1 cellular context compared by ENCODE assay signal in the genomic region with DNA sequence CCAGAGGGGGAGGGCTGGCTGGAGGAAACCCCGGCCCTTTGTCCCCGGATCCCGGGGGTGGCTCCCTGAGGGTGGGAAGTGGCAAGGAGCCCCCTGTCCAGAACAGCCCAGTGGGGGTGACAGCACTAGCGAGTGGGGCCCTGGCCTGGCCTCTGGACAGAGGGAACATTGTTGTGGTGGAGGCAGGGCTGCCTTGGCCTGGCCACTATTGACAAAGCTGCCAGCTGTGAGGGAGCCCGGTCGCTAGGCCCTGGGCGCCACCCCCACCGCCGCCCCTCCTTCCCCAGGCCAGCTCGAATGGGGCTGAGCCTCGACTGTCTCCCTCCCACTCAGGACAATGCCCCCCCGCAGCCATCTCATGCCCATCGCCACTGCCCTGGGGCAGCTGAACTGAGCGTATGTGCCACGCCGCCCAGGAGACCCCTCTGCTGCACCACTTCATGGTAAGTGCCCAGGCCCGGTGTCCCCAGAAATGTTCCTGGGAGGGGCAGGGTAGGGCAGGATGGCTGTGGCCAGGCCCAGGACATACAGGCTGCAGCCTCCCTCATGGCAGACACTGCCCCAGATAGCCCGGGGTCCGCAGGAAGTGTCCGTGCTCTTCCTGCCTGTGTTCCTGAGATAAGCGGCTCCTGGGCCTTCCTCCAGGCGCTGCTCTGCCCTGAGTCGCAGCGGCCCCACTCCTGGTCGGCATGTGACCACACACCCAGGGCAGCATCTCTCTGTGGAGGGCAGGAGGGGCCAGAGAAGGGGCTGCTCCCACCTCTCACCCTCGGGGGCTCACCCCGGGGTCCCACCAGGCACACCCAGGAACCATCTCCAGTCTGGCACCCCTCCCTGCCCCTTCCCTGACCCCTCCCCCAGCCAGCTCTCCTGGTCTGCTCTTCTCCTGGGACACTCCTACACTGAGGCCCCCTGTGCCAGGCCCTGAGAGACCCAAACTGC.
TF ChIP-seq lines count a peak whose summit lies in the region.

No MANE protein-coding gene starts in this region.

TF ChIP-seq in K562, 482 proteins besides CTCF, POLR2A, EP300 and RAD21 (continued from another document and continues in another):
- TF ChIP-seq, protein P1, sequence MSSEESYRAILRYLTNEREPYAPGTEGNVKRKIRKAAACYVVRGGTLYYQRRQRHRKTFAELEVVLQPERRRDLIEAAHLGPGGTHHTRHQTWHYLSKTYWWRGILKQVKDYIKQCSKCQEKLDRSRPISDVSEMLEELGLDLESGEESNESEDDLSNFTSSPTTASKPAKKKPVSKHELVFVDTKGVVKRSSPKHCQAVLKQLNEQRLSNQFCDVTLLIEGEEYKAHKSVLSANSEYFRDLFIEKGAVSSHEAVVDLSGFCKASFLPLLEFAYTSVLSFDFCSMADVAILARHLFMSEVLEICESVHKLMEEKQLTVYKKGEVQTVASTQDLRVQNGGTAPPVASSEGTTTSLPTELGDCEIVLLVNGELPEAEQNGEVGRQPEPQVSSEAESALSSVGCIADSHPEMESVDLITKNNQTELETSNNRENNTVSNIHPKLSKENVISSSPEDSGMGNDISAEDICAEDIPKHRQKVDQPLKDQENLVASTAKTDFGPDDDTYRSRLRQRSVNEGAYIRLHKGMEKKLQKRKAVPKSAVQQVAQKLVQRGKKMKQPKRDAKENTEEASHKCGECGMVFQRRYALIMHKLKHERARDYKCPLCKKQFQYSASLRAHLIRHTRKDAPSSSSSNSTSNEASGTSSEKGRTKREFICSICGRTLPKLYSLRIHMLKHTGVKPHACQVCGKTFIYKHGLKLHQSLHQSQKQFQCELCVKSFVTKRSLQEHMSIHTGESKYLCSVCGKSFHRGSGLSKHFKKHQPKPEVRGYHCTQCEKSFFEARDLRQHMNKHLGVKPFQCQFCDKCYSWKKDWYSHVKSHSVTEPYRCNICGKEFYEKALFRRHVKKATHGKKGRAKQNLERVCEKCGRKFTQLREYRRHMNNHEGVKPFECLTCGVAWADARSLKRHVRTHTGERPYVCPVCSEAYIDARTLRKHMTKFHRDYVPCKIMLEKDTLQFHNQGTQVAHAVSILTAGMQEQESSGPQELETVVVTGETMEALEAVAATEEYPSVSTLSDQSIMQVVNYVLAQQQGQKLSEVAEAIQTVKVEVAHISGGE (CRISPR knock-in tag; IDR thresholded peaks at IDR 0.05) = peak in 2 of 3 experiments; percentile 77 to 96; a peak in 4 of 6 replicates
- TF ChIP-seq BRD9 (IDR thresholded peaks at IDR 0.05; ENCODE audit: low read depth, partially characterized antibody) (no peak), KAT2B (IDR thresholded peaks at IDR 0.05; ENCODE audit: low read depth, low read length) (no peak), LARP7 (IDR thresholded peaks at IDR 0.05) (no peak), KDM2B (CRISPR knock-in tag; IDR thresholded peaks at IDR 0.05) (no peak), FIP1L1 (IDR thresholded peaks at IDR 0.05; ENCODE audit: low read depth, low read length, poor library complexity, severe bottlenecking) (peak; percentile 50), STAT5B (CRISPR knock-in tag; IDR thresholded peaks at IDR 0.05) (no peak), HDAC1 (IDR thresholded peaks at IDR 0.05) (peak in 1 of 2 experiments; percentile 68; a peak in 1 of 4 replicates), FUS (optimal IDR thresholded peaks at IDR 0.05; ENCODE audit: low read depth, low read length) (no peak), ZNF436 (CRISPR knock-in tag; IDR thresholded peaks at IDR 0.05) (no peak), ZNF79 (CRISPR knock-in tag; IDR thresholded peaks at IDR 0.05; ENCODE audit: low read depth) (no peak), KDM1A (IDR thresholded peaks at IDR 0.05) (no peak), TRIM24 (IDR thresholded peaks at IDR 0.05) (peak; percentile 43 to 81; a peak in 3 of 4 replicates), ZNF76 (CRISPR knock-in tag; IDR thresholded peaks at IDR 0.05; ENCODE audit: borderline replicate concordance) (peak; percentile 36; the same call in 1 of the 2 replicates), SAFB (IDR thresholded peaks at IDR 0.05; ENCODE audit: borderline replicate concordance, low read depth, low read length) (no peak), SRSF9 (IDR thresholded peaks at IDR 0.05; ENCODE audit: borderline replicate concordance, low read depth, low read length) (no peak), ZNF785 (CRISPR knock-in tag; IDR thresholded peaks at IDR 0.05) (no peak), LEF1 (IDR thresholded peaks at IDR 0.05) (peak; percentile 49; the same call in 1 of the 2 replicates), GATA2 (CRISPR knock-in tag; IDR thresholded peaks at IDR 0.05) (peak; percentile 92), CBFA2T3 (IDR thresholded peaks at IDR 0.05) (peak; percentile 94), SIRT6 (IDR thresholded peaks at IDR 0.05; ENCODE audit: low read depth, low read length) (no peak), DDX20 (tag; IDR thresholded peaks at IDR 0.05; ENCODE audit: low read depth) (no peak), SETDB1 (IDR thresholded peaks at IDR 0.05; ENCODE audit: low read length) (no peak), ZC3H4 (CRISPR knock-in tag; IDR thresholded peaks at IDR 0.05; ENCODE audit: borderline replicate concordance) (no peak), ZNF140 (CRISPR knock-in tag; IDR thresholded peaks at IDR 0.05) (no peak), NFE2L1 (tag; IDR thresholded peaks at IDR 0.05; ENCODE audit: borderline replicate concordance, low read depth) (no peak), NFYB (IDR thresholded peaks at IDR 0.05; ENCODE audit: extremely low read depth, insufficient read length) (no peak), ZNF253 (CRISPR knock-in tag; conservative IDR thresholded peaks at IDR 0.05) (no peak), KLF10 (CRISPR knock-in tag; IDR thresholded peaks at IDR 0.05) (no peak), E2F3 (CRISPR knock-in tag; IDR thresholded peaks at IDR 0.05) (peak; percentile 49; the same call in 1 of the 2 replicates), BRF1 (IDR thresholded peaks at IDR 0.05; ENCODE audit: borderline replicate concordance, extremely low read depth, insufficient read length) (no peak), ZC3H11A (IDR thresholded peaks at IDR 0.05; ENCODE audit: low read depth, low read length) (no peak), GABPB2 (CRISPR knock-in tag; conservative IDR thresholded peaks at IDR 0.05) (no peak)
- TF ChIP-seq, protein P2, sequence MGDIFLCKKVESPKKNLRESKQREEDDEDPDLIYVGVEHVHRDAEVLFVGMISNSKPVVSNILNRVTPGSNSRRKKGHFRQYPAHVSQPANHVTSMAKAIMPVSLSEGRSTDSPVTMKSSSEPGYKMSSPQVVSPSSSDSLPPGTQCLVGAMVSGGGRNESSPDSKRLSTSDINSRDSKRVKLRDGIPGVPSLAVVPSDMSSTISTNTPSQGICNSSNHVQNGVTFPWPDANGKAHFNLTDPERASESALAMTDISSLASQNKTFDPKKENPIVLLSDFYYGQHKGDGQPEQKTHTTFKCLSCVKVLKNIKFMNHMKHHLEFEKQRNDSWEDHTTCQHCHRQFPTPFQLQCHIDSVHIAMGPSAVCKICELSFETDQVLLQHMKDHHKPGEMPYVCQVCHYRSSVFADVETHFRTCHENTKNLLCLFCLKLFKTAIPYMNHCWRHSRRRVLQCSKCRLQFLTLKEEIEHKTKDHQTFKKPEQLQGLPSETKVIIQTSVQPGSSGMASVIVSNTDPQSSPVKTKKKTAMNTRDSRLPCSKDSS (IDR thresholded peaks at IDR 0.05; ENCODE audit: low read depth, partially characterized antibody) = no peak
- TF ChIP-seq, protein P3, sequence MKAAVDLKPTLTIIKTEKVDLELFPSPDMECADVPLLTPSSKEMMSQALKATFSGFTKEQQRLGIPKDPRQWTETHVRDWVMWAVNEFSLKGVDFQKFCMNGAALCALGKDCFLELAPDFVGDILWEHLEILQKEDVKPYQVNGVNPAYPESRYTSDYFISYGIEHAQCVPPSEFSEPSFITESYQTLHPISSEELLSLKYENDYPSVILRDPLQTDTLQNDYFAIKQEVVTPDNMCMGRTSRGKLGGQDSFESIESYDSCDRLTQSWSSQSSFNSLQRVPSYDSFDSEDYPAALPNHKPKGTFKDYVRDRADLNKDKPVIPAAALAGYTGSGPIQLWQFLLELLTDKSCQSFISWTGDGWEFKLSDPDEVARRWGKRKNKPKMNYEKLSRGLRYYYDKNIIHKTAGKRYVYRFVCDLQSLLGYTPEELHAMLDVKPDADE (conservative IDR thresholded peaks at IDR 0.05; ENCODE audit: control insufficient read depth, low read depth, low read length) = peak; percentile 81
- TF ChIP-seq, protein P4, sequence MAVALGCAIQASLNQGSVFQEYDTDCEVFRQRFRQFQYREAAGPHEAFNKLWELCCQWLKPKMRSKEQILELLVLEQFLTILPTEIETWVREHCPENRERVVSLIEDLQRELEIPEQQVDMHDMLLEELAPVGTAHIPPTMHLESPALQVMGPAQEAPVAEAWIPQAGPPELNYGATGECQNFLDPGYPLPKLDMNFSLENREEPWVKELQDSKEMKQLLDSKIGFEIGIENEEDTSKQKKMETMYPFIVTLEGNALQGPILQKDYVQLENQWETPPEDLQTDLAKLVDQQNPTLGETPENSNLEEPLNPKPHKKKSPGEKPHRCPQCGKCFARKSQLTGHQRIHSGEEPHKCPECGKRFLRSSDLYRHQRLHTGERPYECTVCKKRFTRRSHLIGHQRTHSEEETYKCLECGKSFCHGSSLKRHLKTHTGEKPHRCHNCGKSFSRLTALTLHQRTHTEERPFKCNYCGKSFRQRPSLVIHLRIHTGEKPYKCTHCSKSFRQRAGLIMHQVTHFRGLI (CRISPR knock-in tag; IDR thresholded peaks at IDR 0.05) = no peak
- TF ChIP-seq, protein P5, sequence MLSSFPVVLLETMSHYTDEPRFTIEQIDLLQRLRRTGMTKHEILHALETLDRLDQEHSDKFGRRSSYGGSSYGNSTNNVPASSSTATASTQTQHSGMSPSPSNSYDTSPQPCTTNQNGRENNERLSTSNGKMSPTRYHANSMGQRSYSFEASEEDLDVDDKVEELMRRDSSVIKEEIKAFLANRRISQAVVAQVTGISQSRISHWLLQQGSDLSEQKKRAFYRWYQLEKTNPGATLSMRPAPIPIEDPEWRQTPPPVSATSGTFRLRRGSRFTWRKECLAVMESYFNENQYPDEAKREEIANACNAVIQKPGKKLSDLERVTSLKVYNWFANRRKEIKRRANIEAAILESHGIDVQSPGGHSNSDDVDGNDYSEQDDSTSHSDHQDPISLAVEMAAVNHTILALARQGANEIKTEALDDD (IDR thresholded peaks at IDR 0.05) = no peak
- TF ChIP-seq, protein P6, sequence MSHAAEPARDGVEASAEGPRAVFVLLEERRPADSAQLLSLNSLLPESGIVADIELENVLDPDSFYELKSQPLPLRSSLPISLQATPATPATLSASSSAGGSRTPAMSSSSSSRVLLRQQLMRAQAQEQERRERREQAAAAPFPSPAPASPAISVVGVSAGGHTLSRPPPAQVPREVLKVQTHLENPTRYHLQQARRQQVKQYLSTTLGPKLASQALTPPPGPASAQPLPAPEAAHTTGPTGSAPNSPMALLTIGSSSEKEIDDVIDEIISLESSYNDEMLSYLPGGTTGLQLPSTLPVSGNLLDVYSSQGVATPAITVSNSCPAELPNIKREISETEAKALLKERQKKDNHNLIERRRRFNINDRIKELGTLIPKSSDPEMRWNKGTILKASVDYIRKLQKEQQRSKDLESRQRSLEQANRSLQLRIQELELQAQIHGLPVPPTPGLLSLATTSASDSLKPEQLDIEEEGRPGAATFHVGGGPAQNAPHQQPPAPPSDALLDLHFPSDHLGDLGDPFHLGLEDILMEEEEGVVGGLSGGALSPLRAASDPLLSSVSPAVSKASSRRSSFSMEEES (CRISPR knock-in tag; IDR thresholded peaks at IDR 0.05) = no peak
- TF ChIP-seq, protein P7, sequence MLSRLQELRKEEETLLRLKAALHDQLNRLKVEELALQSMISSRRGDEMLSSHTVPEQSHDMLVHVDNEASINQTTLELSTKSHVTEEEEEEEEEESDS (CRISPR knock-in tag; IDR thresholded peaks at IDR 0.05) = no peak
- TF ChIP-seq, protein P8, sequence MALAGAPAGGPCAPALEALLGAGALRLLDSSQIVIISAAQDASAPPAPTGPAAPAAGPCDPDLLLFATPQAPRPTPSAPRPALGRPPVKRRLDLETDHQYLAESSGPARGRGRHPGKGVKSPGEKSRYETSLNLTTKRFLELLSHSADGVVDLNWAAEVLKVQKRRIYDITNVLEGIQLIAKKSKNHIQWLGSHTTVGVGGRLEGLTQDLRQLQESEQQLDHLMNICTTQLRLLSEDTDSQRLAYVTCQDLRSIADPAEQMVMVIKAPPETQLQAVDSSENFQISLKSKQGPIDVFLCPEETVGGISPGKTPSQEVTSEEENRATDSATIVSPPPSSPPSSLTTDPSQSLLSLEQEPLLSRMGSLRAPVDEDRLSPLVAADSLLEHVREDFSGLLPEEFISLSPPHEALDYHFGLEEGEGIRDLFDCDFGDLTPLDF (CRISPR knock-in tag; IDR thresholded peaks at IDR 0.05) = no peak
- TF ChIP-seq, protein P9, sequence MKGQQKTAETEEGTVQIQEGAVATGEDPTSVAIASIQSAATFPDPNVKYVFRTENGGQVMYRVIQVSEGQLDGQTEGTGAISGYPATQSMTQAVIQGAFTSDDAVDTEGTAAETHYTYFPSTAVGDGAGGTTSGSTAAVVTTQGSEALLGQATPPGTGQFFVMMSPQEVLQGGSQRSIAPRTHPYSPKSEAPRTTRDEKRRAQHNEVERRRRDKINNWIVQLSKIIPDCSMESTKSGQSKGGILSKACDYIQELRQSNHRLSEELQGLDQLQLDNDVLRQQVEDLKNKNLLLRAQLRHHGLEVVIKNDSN (CRISPR knock-in tag; IDR thresholded peaks at IDR 0.05) = peak; percentile 85
- TF ChIP-seq, protein P10, sequence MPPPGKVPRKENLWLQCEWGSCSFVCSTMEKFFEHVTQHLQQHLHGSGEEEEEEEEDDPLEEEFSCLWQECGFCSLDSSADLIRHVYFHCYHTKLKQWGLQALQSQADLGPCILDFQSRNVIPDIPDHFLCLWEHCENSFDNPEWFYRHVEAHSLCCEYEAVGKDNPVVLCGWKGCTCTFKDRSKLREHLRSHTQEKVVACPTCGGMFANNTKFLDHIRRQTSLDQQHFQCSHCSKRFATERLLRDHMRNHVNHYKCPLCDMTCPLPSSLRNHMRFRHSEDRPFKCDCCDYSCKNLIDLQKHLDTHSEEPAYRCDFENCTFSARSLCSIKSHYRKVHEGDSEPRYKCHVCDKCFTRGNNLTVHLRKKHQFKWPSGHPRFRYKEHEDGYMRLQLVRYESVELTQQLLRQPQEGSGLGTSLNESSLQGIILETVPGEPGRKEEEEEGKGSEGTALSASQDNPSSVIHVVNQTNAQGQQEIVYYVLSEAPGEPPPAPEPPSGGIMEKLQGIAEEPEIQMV (tag; conservative IDR thresholded peaks at IDR 0.05; ENCODE audit: low read depth) = no peak
- TF ChIP-seq, protein P11, sequence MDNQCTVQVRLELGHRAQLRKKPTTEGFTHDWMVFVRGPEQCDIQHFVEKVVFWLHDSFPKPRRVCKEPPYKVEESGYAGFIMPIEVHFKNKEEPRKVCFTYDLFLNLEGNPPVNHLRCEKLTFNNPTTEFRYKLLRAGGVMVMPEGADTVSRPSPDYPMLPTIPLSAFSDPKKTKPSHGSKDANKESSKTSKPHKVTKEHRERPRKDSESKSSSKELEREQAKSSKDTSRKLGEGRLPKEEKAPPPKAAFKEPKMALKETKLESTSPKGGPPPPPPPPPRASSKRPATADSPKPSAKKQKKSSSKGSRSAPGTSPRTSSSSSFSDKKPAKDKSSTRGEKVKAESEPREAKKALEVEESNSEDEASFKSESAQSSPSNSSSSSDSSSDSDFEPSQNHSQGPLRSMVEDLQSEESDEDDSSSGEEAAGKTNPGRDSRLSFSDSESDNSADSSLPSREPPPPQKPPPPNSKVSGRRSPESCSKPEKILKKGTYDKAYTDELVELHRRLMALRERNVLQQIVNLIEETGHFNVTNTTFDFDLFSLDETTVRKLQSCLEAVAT (IDR thresholded peaks at IDR 0.05) = no peak
- TF ChIP-seq, protein P12, sequence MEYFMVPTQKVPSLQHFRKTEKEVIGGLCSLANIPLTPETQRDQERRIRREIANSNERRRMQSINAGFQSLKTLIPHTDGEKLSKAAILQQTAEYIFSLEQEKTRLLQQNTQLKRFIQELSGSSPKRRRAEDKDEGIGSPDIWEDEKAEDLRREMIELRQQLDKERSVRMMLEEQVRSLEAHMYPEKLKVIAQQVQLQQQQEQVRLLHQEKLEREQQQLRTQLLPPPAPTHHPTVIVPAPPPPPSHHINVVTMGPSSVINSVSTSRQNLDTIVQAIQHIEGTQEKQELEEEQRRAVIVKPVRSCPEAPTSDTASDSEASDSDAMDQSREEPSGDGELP (CRISPR knock-in tag; IDR thresholded peaks at IDR 0.05; ENCODE audit: borderline replicate concordance) = peak; percentile 58; the same call in 1 of the 2 replicates
